8 cellular contexts compared by ENCODE assay signal in the genomic region with DNA sequence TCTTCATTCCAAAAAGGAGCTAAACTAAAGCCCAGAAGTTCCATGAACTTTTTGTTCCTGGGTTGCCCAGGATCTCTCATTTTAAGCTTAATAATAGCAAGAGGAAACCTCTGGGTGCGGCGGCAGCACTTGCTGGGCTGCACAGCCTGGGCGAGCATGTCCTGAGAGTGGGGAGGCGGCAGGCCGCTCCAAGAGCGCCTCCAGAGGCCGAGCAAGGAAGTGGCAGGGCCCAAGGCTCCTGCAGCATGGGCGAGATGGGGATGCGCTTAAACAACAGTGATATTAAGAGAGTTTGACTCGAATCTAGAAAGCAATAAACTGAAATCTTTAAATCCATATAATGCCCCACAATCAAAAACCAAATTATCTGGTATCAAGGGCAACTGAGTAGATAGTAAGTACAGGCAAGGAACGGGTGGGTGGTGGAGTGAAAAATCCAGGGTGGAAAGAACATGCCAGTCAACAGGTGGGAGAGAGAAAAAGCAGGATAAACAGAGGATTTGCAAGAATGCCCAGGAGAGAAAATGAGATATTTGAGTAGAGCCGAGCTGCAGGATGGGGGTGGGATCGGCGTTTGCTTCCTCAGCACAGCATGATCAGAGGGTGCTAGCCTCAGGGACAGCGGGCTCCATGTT. TPM values are rescaled to one million over a fixed set of nuclear protein-coding genes. Genes with fewer than 3 reads are reported as not detected.
DNase-seq lines count a peak whose midpoint lies in the region; ATAC-seq and TF ChIP-seq lines count a peak whose summit lies in the region.

No MANE protein-coding gene starts in this region.

- no peak overlapping the region for H3K4me2 ChIP-seq in OCI-LY1 (ENCODE audit: low read length)

- H3K4me3 ChIP-seq in OCI-LY1 (ENCODE audit: low read depth, low read length, poor library complexity, severe bottlenecking) (no peak overlapping the region), cardiac fibroblast (replicated peaks in 1 of 2; ENCODE audit: low read depth in 2 of 2, low read length in 2 of 2) (no peak overlapping the region), mucosa of descending colon (no peak overlapping the region), sigmoid colon (no peak overlapping the region)

- H3F3A ChIP-seq in OCI-LY1 (ENCODE audit: insufficient read depth, low read length) = no peaks in the 10 kb centered on the region

- DNase-seq in AG08395 (ENCODE audit: low spot score) (peak; percentile 15), cardiac fibroblast (ENCODE audit: low read depth in 2 of 2) (peak; percentile 2 to 21), mucosa of descending colon (peak in 2 of 3 donors; percentile 24 to 44), sigmoid colon (no peak)

- peak; percentile 94 for ATAC-seq in GM18511 (IDR thresholded peaks at IDR 0.05; ENCODE audit: unreplicated experiment)
- ATAC-seq in HG02981 (IDR thresholded peaks at IDR 0.05; ENCODE audit: unreplicated experiment) = peak; percentile 93
- peak; percentile 80 for ATAC-seq in mucosa of descending colon
- ATAC-seq in HG02763 (IDR thresholded peaks at IDR 0.05; ENCODE audit: unreplicated experiment) = no peak

- intact Hi-C loops in mucosa of descending colon (cut with DNase I, micrococcal nuclease) = no loop called here
- intact Hi-C loops in sigmoid colon (cut with DNase I) = no loop called here

- H3K9ac ChIP-seq in OCI-LY1 (ENCODE audit: low read length) = no peak overlapping the region

- no peaks in the 10 kb centered on the region for H4K20me1 ChIP-seq in OCI-LY1 (ENCODE audit: insufficient read depth, low read length)

- H3K9me3 ChIP-seq in OCI-LY1 (ENCODE audit: low read length) (no peaks in the 10 kb centered on the region), mucosa of descending colon (no peaks in the 10 kb centered on the region), sigmoid colon (no peaks in the 10 kb centered on the region)

- H3K79me2 ChIP-seq in OCI-LY1 (ENCODE audit: insufficient read depth, low read length) = no peaks in the 10 kb centered on the region

- TF ChIP-seq CTCF in OCI-LY1 (IDR thresholded peaks at IDR 0.05; ENCODE audit: low read length) (peak; percentile 92), cardiac fibroblast (IDR thresholded peaks at IDR 0.05; ENCODE audit: low read depth, low read length) (peak; percentile 50), mucosa of descending colon (IDR thresholded peaks at IDR 0.05) (peak; percentile 54), sigmoid colon (IDR thresholded peaks at IDR 0.05) (peak in 1 of 4 experiments; percentile 7)

- H3K36me3 ChIP-seq in OCI-LY1 (ENCODE audit: insufficient read depth, low read length) = no peaks in the 10 kb centered on the region
- H3K36me3 ChIP-seq in mucosa of descending colon (ENCODE audit: low read depth) = no peaks in the 10 kb centered on the region
- no peaks in the 10 kb centered on the region for H3K36me3 ChIP-seq in sigmoid colon

- H3K27ac ChIP-seq in OCI-LY1 (ENCODE audit: low read depth, low read length, poor library complexity, severe bottlenecking) (no peak overlapping the region), sigmoid colon (no peak overlapping the region)

- TF ChIP-seq POLR2A in sigmoid colon (IDR thresholded peaks at IDR 0.05) = no peak

- no peaks in the 10 kb centered on the region for H3K9me2 ChIP-seq in OCI-LY1 (ENCODE audit: low read depth, low read length)

- TF ChIP-seq EP300 in sigmoid colon (IDR thresholded peaks at IDR 0.05) = no peak

- no peaks in the 10 kb centered on the region for H3K27me3 ChIP-seq in OCI-LY1 (ENCODE audit: insufficient read depth, low read length)
- peaks cover 0 to 4% (median 0%) of the 10 kb centered on the region in 3 donors for H3K27me3 ChIP-seq in sigmoid colon

- WGBS in sigmoid colon, 2 donors = 38 to 47% methylated on average over 15 of the region's 15 CpGs

- no peak overlapping the region for H2AFZ ChIP-seq in OCI-LY1 (ENCODE audit: low read length)

- H3K4me1 ChIP-seq in OCI-LY1 (ENCODE audit: insufficient read depth, low read length, severe bottlenecking) (no peaks in the 10 kb centered on the region), mucosa of descending colon (ENCODE audit: low read depth) (no peaks in the 10 kb centered on the region), sigmoid colon (no peaks in the 10 kb centered on the region)

RNA-seq across cellular contexts. Expression of gene TNR, which starts 14.1 kb away (rescaled TPM):
- total RNA-seq in mucosa of descending colon (under 1 TPM in 2 of 3 donors, not detected in 1; 0.02 to 0.16 TPM), sigmoid colon (under 1 TPM; under 0.01 to 0.36 (median 0.22) TPM)
- polyA plus RNA-seq in sigmoid colon = under 1 TPM in 1 of 3 donors, not detected in 2; 0.13 TPM
